ENCODE assay signal across 28 cellular contexts in genomic region chr12:132707241-132707640, GRCh38. TPM values are rescaled to one million over a fixed set of nuclear protein-coding genes. Genes with fewer than 3 reads are reported as not detected.
A peak's percentile ranks its signal among the peaks of the same experiment; 100 is the strongest.
DNase-seq lines count a peak whose midpoint lies in the region; ATAC-seq and TF ChIP-seq lines count a peak whose summit lies in the region.
"Had no signal": no experiment of that assay in that cellular context is flagged by ENCODE, and none has a peak within 500 bp of the region (broad histone marks: within the 10 kb centered on the region; RNA-seq: fewer than 3 reads in every experiment).

No MANE protein-coding gene starts in this region.

- H3K9ac ChIP-seq in mesendoderm (ENCODE audit: low read length), result no peak overlapping the region

- no peak overlapping the region for H3K4ac ChIP-seq in mesendoderm (ENCODE audit: low read depth, low read length)

- H3K79me1 ChIP-seq in mesendoderm (ENCODE audit: low read length), result peaks cover 3% of the 10 kb centered on the region

- WGBS in mesendoderm (ENCODE audit: extremely low coverage, insufficient coverage, low lambda C conversion rate), result no CpG with 5 or more reads among the region's 6 CpGs

- H4K8ac ChIP-seq in mesendoderm (ENCODE audit: low read depth, low read length), result no peak overlapping the region

- H3K27me3 Mint-ChIP-seq in natural killer cell treated with Interleukin-12 subunit alpha and Interleukin-12 subunit beta and Interleukin-15 and Interleukin-18, amount 100 ng/mL, for 72 hours, result no peaks in the 10 kb centered on the region
- no peaks in the 10 kb centered on the region for H3K27me3 Mint-ChIP-seq in natural killer cell (ENCODE audit: low read depth in 2 of 2)
- H3K27me3 Mint-ChIP-seq: activated CD8-positive, alpha-beta T cell treated with anti-CD3 and anti-CD28 coated beads for 36 hours; activated T-helper 17 cell treated with anti-CD3 and anti-CD28 coated beads, Interleukin-2, amount 50 U/mL, for 72 hours; T-helper 17 cell had no signal

- no peak overlapping the region for H3K27ac ChIP-seq in mesendoderm (ENCODE audit: low read depth, low read length)
- H3K27ac ChIP-seq: colonic mucosa, epithelial cell of prostate, prostate gland, right lobe of liver, spleen, vagina had no signal

- no peak overlapping the region for H3K56ac ChIP-seq in mesendoderm (ENCODE audit: low read length)

- H3K27me3 ChIP-seq in mesendoderm (ENCODE audit: insufficient read depth, low read length, poor library complexity), result no peaks in the 10 kb centered on the region
- H3K27me3 ChIP-seq: colonic mucosa, right lobe of liver, spleen, stomach, vagina had no signal

- peaks cover 10% of the 10 kb centered on the region for H3K79me2 ChIP-seq in mesendoderm (ENCODE audit: control insufficient read depth, insufficient read depth, low read length)

- peaks cover 5 to 20% of the 10 kb centered on the region in 2 donors for H3K4me1 Mint-ChIP-seq in natural killer cell treated with Interleukin-12 subunit alpha and Interleukin-12 subunit beta and Interleukin-15 and Interleukin-18, amount 100 ng/mL, for 72 hours (ENCODE audit: low read depth in 2 of 2)
- peaks cover 0 to 15% of the 10 kb centered on the region in 2 donors for H3K4me1 Mint-ChIP-seq in natural killer cell
- H3K4me1 Mint-ChIP-seq: activated T-helper 17 cell treated with anti-CD3 and anti-CD28 coated beads, Interleukin-2, amount 50 U/mL, for 72 hours had no signal

- no peaks in the 10 kb centered on the region for H3K36me3 Mint-ChIP-seq in natural killer cell treated with Interleukin-12 subunit alpha and Interleukin-12 subunit beta and Interleukin-15 and Interleukin-18, amount 100 ng/mL, for 72 hours
- no peaks in the 10 kb centered on the region for H3K36me3 Mint-ChIP-seq in natural killer cell

- H2AK5ac ChIP-seq in mesendoderm (ENCODE audit: low read length), result no peak overlapping the region

- DNase-seq in natural killer cell treated with Interleukin-12 subunit alpha and Interleukin-12 subunit beta and Interleukin-15 and Interleukin-18, amount 100 ng/mL, for 72 hours (ENCODE audit: low spot score), result no peak
- DNase-seq in natural killer cell, result no peak
- peak; percentile 65 for DNase-seq in mesendoderm
- DNase-seq in NCI-H446 (lab: John Stamatoyannopoulos, UW), result no peak
- DNase-seq in HuH-7.5 (ENCODE audit: low spot score), result no peak
- no peak for DNase-seq in stimulated activated naive CD4-positive, alpha-beta T cell (lab: John Stamatoyannopoulos, UW)
- no peak for DNase-seq in NCI-H748 treated with DMSO at 0.1 percent for 48 hours (lab: John Stamatoyannopoulos, UW)
- DNase-seq: activated CD8-positive, alpha-beta T cell treated with anti-CD3 and anti-CD28 coated beads for 36 hours; AML-193; colonic mucosa; effector CD4-positive, alpha-beta T cell; hypothalamus; left colon; NCI-H1048; NCI-H1694; NCI-H2171; NCI-H510A; right lobe of liver; spleen; stimulated activated CD8-positive, alpha-beta memory T cell treated with anti-CD3 and anti-CD28 coated beads, Interleukin-4, amount 100 ng/mL, for 48 hours; stomach; T-helper 17 cell had no signal

- H3K23ac ChIP-seq in mesendoderm (ENCODE audit: low read length), result no peak overlapping the region

- no peak overlapping the region for H2BK120ac ChIP-seq in mesendoderm (ENCODE audit: low read depth, low read length)

- H3K4me1 ChIP-seq in mesendoderm (ENCODE audit: control insufficient read depth, low read depth, low read length), result no peaks in the 10 kb centered on the region
- H3K4me1 ChIP-seq: colonic mucosa had no signal

- no peak overlapping the region for H3K4me2 ChIP-seq in mesendoderm (ENCODE audit: low read length)

- no peak overlapping the region for H3K18ac ChIP-seq in mesendoderm (ENCODE audit: low read length)

- ATAC-seq in natural killer cell treated with Interleukin-12 subunit alpha and Interleukin-12 subunit beta and Interleukin-15 and Interleukin-18, amount 100 ng/mL, for 72 hours, result no peak
- ATAC-seq in natural killer cell, result no peak
- ATAC-seq: activated CD8-positive, alpha-beta T cell treated with anti-CD3 and anti-CD28 coated beads for 36 hours; activated naive CD4-positive, alpha-beta T cell treated with anti-CD3 and anti-CD28 coated beads, Interleukin-2, amount 50 U/mL, for 72 hours; activated T-helper 17 cell treated with anti-CD3 and anti-CD28 coated beads, Interleukin-2, amount 50 U/mL, for 72 hours; left colon; right lobe of liver; T-helper 17 cell had no signal

- H3K4me3 ChIP-seq in mesendoderm (ENCODE audit: low read length), result no peak overlapping the region
- H3K4me3 ChIP-seq: colonic mucosa, prostate gland, right lobe of liver, spleen, stomach, vagina had no signal

- no peak overlapping the region for H4K5ac ChIP-seq in mesendoderm (ENCODE audit: low read length)

- no peak overlapping the region for H3K27ac Mint-ChIP-seq in natural killer cell treated with Interleukin-12 subunit alpha and Interleukin-12 subunit beta and Interleukin-15 and Interleukin-18, amount 100 ng/mL, for 72 hours
- no peak overlapping the region for H3K27ac Mint-ChIP-seq in natural killer cell
- H3K27ac Mint-ChIP-seq: activated CD8-positive, alpha-beta T cell treated with anti-CD3 and anti-CD28 coated beads for 36 hours; activated T-helper 17 cell treated with anti-CD3 and anti-CD28 coated beads, Interleukin-2, amount 50 U/mL, for 72 hours; T-helper 17 cell had no signal

- H2BK15ac ChIP-seq in mesendoderm (replicated peaks; ENCODE audit: low read depth), result no peak overlapping the region

- TF ChIP-seq CTCF in natural killer cell (IDR thresholded peaks at IDR 0.05), result no peak

- H3K9me3 Mint-ChIP-seq in natural killer cell treated with Interleukin-12 subunit alpha and Interleukin-12 subunit beta and Interleukin-15 and Interleukin-18, amount 100 ng/mL, for 72 hours, result no peaks in the 10 kb centered on the region
- H3K9me3 Mint-ChIP-seq in natural killer cell, result no peaks in the 10 kb centered on the region

- H3K4me3 Mint-ChIP-seq in natural killer cell treated with Interleukin-12 subunit alpha and Interleukin-12 subunit beta and Interleukin-15 and Interleukin-18, amount 100 ng/mL, for 72 hours, result peak overlapping the region; percentile 48
- H3K4me3 Mint-ChIP-seq in natural killer cell, result no peak overlapping the region
- H3K4me3 Mint-ChIP-seq: activated CD8-positive, alpha-beta T cell treated with anti-CD3 and anti-CD28 coated beads for 36 hours; activated T-helper 17 cell treated with anti-CD3 and anti-CD28 coated beads, Interleukin-2, amount 50 U/mL, for 72 hours; T-helper 17 cell had no signal

- intact Hi-C loops in natural killer cell (cut with micrococcal nuclease), result no loop called here

- no peak overlapping the region for H2BK5ac ChIP-seq in mesendoderm (ENCODE audit: low read length)

- H3K36me3 ChIP-seq in mesendoderm (ENCODE audit: control insufficient read depth, insufficient read depth, low read length), result no peaks in the 10 kb centered on the region
- H3K36me3 ChIP-seq: colonic mucosa, prostate gland, vagina had no signal

TF ChIP-seq in PFSK-1, 5 proteins besides CTCF, POLR2A, EP300 and RAD21:
- TF ChIP-seq POLR2AphosphoS5 (IDR thresholded peaks at IDR 0.05; ENCODE audit: low read depth, low read length) (0 out of 2 replicates have a peak, but pooled peaks have one; percentile 58), FOXP2 (optimal IDR thresholded peaks at IDR 0.05; ENCODE audit: borderline replicate concordance, extremely low read depth, extremely low read length, insufficient read depth) (no peak)

RNA-seq across cellular contexts. Expression of gene PGAM5, which starts 3.4 kb away (rescaled TPM):
- total RNA-seq in natural killer cell treated with Interleukin-12 subunit alpha and Interleukin-12 subunit beta and Interleukin-15 and Interleukin-18, amount 100 ng/mL, for 72 hours, result 100 to 1,000 TPM in 1 of 2 donors, 10 to 100 TPM in 1; 54.9 to 114 TPM
- 10 to 100 TPM; 19.7 to 30.2 (median 21.9) TPM for total RNA-seq in natural killer cell
- polyA plus RNA-seq in PFSK-1 (2012; ENCODE audit: insufficient read length, low read depth), result 24.8 TPM
- polyA plus RNA-seq in mesendoderm (2013, experiment 1 of 2), result 46.3 TPM
- polyA plus RNA-seq in mesendoderm (2013, experiment 2 of 2), result 48.6 TPM

RNA-seq across cellular contexts. Expression of gene PXMP2, which starts 19.9 kb away (rescaled TPM):
- total RNA-seq in natural killer cell treated with Interleukin-12 subunit alpha and Interleukin-12 subunit beta and Interleukin-15 and Interleukin-18, amount 100 ng/mL, for 72 hours, result 10 to 100 TPM in 1 of 2 donors, 1 to 10 TPM in 1; 9.6 to 22.2 TPM
- 1 to 10 TPM; 3.6 to 6.2 (median 5.1) TPM for total RNA-seq in natural killer cell
- polyA plus RNA-seq in PFSK-1 (2012; ENCODE audit: insufficient read length, low read depth), result 24.5 TPM
- 23.4 TPM for polyA plus RNA-seq in mesendoderm (2013, experiment 1 of 2)
- 20.8 TPM for polyA plus RNA-seq in mesendoderm (2013, experiment 2 of 2)

RNA-seq across cellular contexts. Expression of gene POLE, which starts 20.1 kb away (rescaled TPM):
- total RNA-seq in natural killer cell treated with Interleukin-12 subunit alpha and Interleukin-12 subunit beta and Interleukin-15 and Interleukin-18, amount 100 ng/mL, for 72 hours, result 100 to 1,000 TPM in 1 of 2 donors, 10 to 100 TPM in 1; 94.3 to 265 TPM
- total RNA-seq in natural killer cell, result 10 to 100 TPM; 58.7 to 66.0 (median 65.0) TPM
- polyA plus RNA-seq in PFSK-1 (2012; ENCODE audit: insufficient read length, low read depth), result 216 TPM
- 45.2 TPM for polyA plus RNA-seq in mesendoderm (2013, experiment 1 of 2)
- polyA plus RNA-seq in mesendoderm (2013, experiment 2 of 2), result 42.8 TPM

RNA-seq across cellular contexts. Expression of gene ANKLE2, which starts 54.4 kb away (rescaled TPM):
- total RNA-seq in natural killer cell treated with Interleukin-12 subunit alpha and Interleukin-12 subunit beta and Interleukin-15 and Interleukin-18, amount 100 ng/mL, for 72 hours, result 100 to 1,000 TPM; 163 to 193 TPM
- total RNA-seq in natural killer cell, result 10 to 100 TPM; 67.3 to 86.4 (median 84.6) TPM
- polyA plus RNA-seq in PFSK-1 (2012; ENCODE audit: insufficient read length, low read depth), result 93.2 TPM
- polyA plus RNA-seq in mesendoderm (2013, experiment 1 of 2), result 32.4 TPM
- polyA plus RNA-seq in mesendoderm (2013, experiment 2 of 2), result 31.5 TPM
